ENCODE assay signal across 24 cellular contexts in genomic region chr2:234710587-234710986, GRCh38.
"Had no signal": no experiment of that assay in that cellular context is flagged by ENCODE, and none has a peak within 500 bp of the region (broad histone marks: within the 10 kb centered on the region; RNA-seq: fewer than 3 reads in every experiment).

No MANE protein-coding gene starts in this region.

- H3K9me3 ChIP-seq: breast epithelium, gastrocnemius medialis, left lung, spleen, testis, uterus had no signal

- H3K4me1 Mint-ChIP-seq: activated naive CD8-positive, alpha-beta T cell treated with anti-CD3 and anti-CD28 coated beads for 36 hours; activated T-helper 17 cell treated with anti-CD3 and anti-CD28 coated beads, Interleukin-2, amount 50 U/mL, for 72 hours; central memory CD8-positive, alpha-beta T cell; immature natural killer cell; natural killer cell had no signal

- DNase-seq: activated CD8-positive, alpha-beta memory T cell treated with anti-CD3 and anti-CD28 coated beads for 24 hours; activated CD8-positive, alpha-beta memory T cell treated with anti-CD3 and anti-CD28 coated beads, Interleukin-2, amount 50 U/mL, for 4 hours; activated naive CD4-positive, alpha-beta T cell; activated naive CD8-positive, alpha-beta T cell treated with anti-CD3 and anti-CD28 coated beads for 36 hours; activated T-cell treated with anti-CD3 and anti-CD28 coated beads, Interleukin-2, amount 50 U/mL, for 24 hours; amniotic stem cell; effector memory CD4-positive, alpha-beta T cell; gastrocnemius medialis; hippocampal formation; immature natural killer cell; left lung; natural killer cell; spleen; stimulated activated CD4-positive, alpha-beta T cell treated with anti-CD3 and anti-CD28 coated beads, Interleukin-4, amount 100 ng/mL, for 1 hour; stimulated activated naive CD4-positive, alpha-beta T cell; testis; trophoblast cell; uterus had no signal

- H3K27me3 ChIP-seq: breast epithelium, gastrocnemius medialis, left lung, testis, uterus had no signal

- H3K4me1 ChIP-seq: breast epithelium, gastrocnemius medialis, left lung, spleen, uterus had no signal

- H3K36me3 ChIP-seq: breast epithelium, gastrocnemius medialis, left lung, spleen, uterus had no signal

- H3K4me3 ChIP-seq: breast epithelium, gastrocnemius medialis, left lung, spleen, testis, uterus had no signal

- H3K36me3 Mint-ChIP-seq: activated naive CD8-positive, alpha-beta T cell treated with anti-CD3 and anti-CD28 coated beads for 36 hours; immature natural killer cell; mesothelial cell of epicardium; natural killer cell had no signal

- H3K27ac Mint-ChIP-seq: activated naive CD8-positive, alpha-beta T cell treated with anti-CD3 and anti-CD28 coated beads for 36 hours; activated T-cell treated with anti-CD3 and anti-CD28 coated beads, Interleukin-2, amount 50 U/mL, for 24 hours; activated T-helper 17 cell treated with anti-CD3 and anti-CD28 coated beads, Interleukin-2, amount 50 U/mL, for 72 hours; immature natural killer cell; mesothelial cell of epicardium; natural killer cell; progenitor cell of endocrine pancreas had no signal

- H3K27ac ChIP-seq: breast epithelium, gastrocnemius medialis, left lung, spleen, testis, uterus had no signal

- H3K4me3 Mint-ChIP-seq: activated naive CD8-positive, alpha-beta T cell treated with anti-CD3 and anti-CD28 coated beads for 36 hours; activated T-cell treated with anti-CD3 and anti-CD28 coated beads, Interleukin-2, amount 50 U/mL, for 24 hours; activated T-helper 17 cell treated with anti-CD3 and anti-CD28 coated beads, Interleukin-2, amount 50 U/mL, for 72 hours; central memory CD8-positive, alpha-beta T cell; immature natural killer cell; mesothelial cell of epicardium; natural killer cell had no signal

- H3K9me3 Mint-ChIP-seq: activated naive CD8-positive, alpha-beta T cell treated with anti-CD3 and anti-CD28 coated beads for 36 hours; activated T-cell treated with anti-CD3 and anti-CD28 coated beads, Interleukin-2, amount 50 U/mL, for 24 hours; activated T-helper 17 cell treated with anti-CD3 and anti-CD28 coated beads, Interleukin-2, amount 50 U/mL, for 72 hours; central memory CD8-positive, alpha-beta T cell; immature natural killer cell; mesothelial cell of epicardium; natural killer cell had no signal

- ATAC-seq: activated T-helper 17 cell treated with anti-CD3 and anti-CD28 coated beads, Interleukin-2, amount 50 U/mL, for 72 hours; esophagus mucosa; gastrocnemius medialis; left lung; natural killer cell had no signal
